Comparison of ENCODE assay signal across 1 cellular context in the genomic region with DNA sequence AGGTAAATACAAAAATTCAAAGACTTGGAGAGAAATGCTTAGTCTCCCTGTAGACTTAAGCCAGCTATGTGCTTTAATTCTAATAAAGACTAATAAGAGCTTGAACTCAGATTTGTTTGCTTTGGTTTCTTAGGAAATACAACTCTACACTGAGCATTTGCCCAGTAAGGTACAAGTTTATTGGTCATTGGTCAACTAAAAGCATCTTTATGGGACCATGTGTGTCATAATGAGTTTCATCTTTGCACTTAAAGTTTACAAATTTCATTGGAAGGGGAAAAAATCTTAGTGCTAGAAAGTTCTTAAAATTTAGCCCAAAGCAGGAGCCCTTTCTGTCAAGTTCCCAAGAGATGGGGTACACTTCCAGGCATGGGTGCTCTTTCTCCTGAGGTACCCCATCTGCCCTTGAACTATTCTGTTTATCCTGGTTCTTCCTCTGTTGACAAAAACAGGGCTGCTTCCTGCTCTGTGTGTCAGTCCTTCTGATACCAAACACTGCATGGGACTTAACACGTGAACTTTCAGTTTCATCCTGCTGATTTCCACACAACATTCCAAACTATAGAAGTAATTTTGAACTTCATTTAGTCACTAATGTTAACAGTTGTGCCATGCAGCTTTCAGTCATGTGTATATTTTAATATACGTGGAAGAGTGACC.
TF ChIP-seq lines count a peak whose summit lies in the region.

No MANE protein-coding gene starts in this region.

TF ChIP-seq in HepG2, 621 proteins besides CTCF, POLR2A, EP300 and RAD21 (continued from another document):
- TF ChIP-seq, protein P1, sequence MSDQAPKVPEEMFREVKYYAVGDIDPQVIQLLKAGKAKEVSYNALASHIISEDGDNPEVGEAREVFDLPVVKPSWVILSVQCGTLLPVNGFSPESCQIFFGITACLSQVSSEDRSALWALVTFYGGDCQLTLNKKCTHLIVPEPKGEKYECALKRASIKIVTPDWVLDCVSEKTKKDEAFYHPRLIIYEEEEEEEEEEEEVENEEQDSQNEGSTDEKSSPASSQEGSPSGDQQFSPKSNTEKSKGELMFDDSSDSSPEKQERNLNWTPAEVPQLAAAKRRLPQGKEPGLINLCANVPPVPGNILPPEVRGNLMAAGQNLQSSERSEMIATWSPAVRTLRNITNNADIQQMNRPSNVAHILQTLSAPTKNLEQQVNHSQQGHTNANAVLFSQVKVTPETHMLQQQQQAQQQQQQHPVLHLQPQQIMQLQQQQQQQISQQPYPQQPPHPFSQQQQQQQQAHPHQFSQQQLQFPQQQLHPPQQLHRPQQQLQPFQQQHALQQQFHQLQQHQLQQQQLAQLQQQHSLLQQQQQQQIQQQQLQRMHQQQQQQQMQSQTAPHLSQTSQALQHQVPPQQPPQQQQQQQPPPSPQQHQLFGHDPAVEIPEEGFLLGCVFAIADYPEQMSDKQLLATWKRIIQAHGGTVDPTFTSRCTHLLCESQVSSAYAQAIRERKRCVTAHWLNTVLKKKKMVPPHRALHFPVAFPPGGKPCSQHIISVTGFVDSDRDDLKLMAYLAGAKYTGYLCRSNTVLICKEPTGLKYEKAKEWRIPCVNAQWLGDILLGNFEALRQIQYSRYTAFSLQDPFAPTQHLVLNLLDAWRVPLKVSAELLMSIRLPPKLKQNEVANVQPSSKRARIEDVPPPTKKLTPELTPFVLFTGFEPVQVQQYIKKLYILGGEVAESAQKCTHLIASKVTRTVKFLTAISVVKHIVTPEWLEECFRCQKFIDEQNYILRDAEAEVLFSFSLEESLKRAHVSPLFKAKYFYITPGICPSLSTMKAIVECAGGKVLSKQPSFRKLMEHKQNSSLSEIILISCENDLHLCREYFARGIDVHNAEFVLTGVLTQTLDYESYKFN (CRISPR knock-in tag; conservative IDR thresholded peaks at IDR 0.05): 0 out of 2 replicates have a peak, but pooled peaks have one; percentile 35
- TF ChIP-seq NCOA1 (CRISPR knock-in tag; IDR thresholded peaks at IDR 0.05) (no peak), FOXK1 (CRISPR knock-in tag; IDR thresholded peaks at IDR 0.05; ENCODE audit: borderline replicate concordance, low read depth) (peak; percentile 25; the same call in 1 of the 2 replicates), POLR2AphosphoS2 (IDR thresholded peaks at IDR 0.05; ENCODE audit: low read depth, low read length) (no peak), CBX1 (IDR thresholded peaks at IDR 0.05; ENCODE audit: low read depth) (no peak), TMF1 (CRISPR knock-in tag; IDR thresholded peaks at IDR 0.05; ENCODE audit: low read depth) (no peak), MIXL1 (CRISPR knock-in tag; IDR thresholded peaks at IDR 0.05) (no peak), ZNF792 (CRISPR knock-in tag; IDR thresholded peaks at IDR 0.05) (no peak), ARNTL (CRISPR knock-in tag; IDR thresholded peaks at IDR 0.05) (0 out of 2 replicates have a peak, but pooled peaks have one; percentile 49), JUNB (CRISPR knock-in tag; IDR thresholded peaks at IDR 0.05; ENCODE audit: borderline replicate concordance) (no peak), ZNF557 (CRISPR knock-in tag; IDR thresholded peaks at IDR 0.05) (no peak), TRIM24 (CRISPR knock-in tag; IDR thresholded peaks at IDR 0.05) (0 out of 2 replicates have a peak, but pooled peaks have one; percentile 20), FOXA3 (CRISPR knock-in tag; IDR thresholded peaks at IDR 0.05) (0 out of 2 replicates have a peak, but pooled peaks have one; percentile 24)
- TF ChIP-seq, protein P2, sequence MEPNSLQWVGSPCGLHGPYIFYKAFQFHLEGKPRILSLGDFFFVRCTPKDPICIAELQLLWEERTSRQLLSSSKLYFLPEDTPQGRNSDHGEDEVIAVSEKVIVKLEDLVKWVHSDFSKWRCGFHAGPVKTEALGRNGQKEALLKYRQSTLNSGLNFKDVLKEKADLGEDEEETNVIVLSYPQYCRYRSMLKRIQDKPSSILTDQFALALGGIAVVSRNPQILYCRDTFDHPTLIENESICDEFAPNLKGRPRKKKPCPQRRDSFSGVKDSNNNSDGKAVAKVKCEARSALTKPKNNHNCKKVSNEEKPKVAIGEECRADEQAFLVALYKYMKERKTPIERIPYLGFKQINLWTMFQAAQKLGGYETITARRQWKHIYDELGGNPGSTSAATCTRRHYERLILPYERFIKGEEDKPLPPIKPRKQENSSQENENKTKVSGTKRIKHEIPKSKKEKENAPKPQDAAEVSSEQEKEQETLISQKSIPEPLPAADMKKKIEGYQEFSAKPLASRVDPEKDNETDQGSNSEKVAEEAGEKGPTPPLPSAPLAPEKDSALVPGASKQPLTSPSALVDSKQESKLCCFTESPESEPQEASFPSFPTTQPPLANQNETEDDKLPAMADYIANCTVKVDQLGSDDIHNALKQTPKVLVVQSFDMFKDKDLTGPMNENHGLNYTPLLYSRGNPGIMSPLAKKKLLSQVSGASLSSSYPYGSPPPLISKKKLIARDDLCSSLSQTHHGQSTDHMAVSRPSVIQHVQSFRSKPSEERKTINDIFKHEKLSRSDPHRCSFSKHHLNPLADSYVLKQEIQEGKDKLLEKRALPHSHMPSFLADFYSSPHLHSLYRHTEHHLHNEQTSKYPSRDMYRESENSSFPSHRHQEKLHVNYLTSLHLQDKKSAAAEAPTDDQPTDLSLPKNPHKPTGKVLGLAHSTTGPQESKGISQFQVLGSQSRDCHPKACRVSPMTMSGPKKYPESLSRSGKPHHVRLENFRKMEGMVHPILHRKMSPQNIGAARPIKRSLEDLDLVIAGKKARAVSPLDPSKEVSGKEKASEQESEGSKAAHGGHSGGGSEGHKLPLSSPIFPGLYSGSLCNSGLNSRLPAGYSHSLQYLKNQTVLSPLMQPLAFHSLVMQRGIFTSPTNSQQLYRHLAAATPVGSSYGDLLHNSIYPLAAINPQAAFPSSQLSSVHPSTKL (CRISPR knock-in tag; IDR thresholded peaks at IDR 0.05): 0 out of 2 replicates have a peak, but pooled peaks have one; percentile 13
- TF ChIP-seq, protein P3, sequence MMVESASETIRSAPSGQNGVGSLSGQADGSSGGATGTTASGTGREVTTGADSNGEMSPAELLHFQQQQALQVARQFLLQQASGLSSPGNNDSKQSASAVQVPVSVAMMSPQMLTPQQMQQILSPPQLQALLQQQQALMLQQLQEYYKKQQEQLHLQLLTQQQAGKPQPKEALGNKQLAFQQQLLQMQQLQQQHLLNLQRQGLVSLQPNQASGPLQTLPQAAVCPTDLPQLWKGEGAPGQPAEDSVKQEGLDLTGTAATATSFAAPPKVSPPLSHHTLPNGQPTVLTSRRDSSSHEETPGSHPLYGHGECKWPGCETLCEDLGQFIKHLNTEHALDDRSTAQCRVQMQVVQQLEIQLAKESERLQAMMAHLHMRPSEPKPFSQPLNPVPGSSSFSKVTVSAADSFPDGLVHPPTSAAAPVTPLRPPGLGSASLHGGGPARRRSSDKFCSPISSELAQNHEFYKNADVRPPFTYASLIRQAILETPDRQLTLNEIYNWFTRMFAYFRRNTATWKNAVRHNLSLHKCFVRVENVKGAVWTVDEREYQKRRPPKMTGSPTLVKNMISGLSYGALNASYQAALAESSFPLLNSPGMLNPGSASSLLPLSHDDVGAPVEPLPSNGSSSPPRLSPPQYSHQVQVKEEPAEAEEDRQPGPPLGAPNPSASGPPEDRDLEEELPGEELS (CRISPR knock-in tag; IDR thresholded peaks at IDR 0.05): no peak
